Comparison of ENCODE assay signal across 21 cellular contexts in genomic region chr18:23636041-23636399, GRCh38. TPM values are rescaled to one million over a fixed set of nuclear protein-coding genes. Genes with fewer than 3 reads are reported as not detected.
A peak's percentile ranks its signal among the peaks of the same experiment; 100 is the strongest.
DNase-seq lines count a peak whose midpoint lies in the region; ATAC-seq, FAIRE-seq and TF ChIP-seq lines count a peak whose summit lies in the region.
"Had no signal": no experiment of that assay in that cellular context is flagged by ENCODE, and none has a peak within 500 bp of the region (broad histone marks: within the 10 kb centered on the region; RNA-seq: fewer than 3 reads in every experiment).

No MANE protein-coding gene starts in this region.

- H2AFZ ChIP-seq in HCT116 (ENCODE audit: low read depth, low read length, poor library complexity, severe bottlenecking) (no peak overlapping the region), PC-9 (no peak overlapping the region)

- H4K20me1 ChIP-seq in HCT116 (ENCODE audit: insufficient read depth): no peaks in the 10 kb centered on the region
- no peaks in the 10 kb centered on the region for H4K20me1 ChIP-seq in PC-9 (ENCODE audit: insufficient read depth)
- H4K20me1 ChIP-seq: BLaER1 had no signal

- H3K9ac ChIP-seq in HCT116 (ENCODE audit: low read length) (no peak overlapping the region), liver (ENCODE audit: low read depth in 1 of 2, low read length in 2 of 2) (no peak overlapping the region)
- H3K9ac ChIP-seq: BLaER1 had no signal

- intact Hi-C loops in HCT116 (cut with micrococcal nuclease): no loop called here
- intact Hi-C loops in PC-9 (cut with micrococcal nuclease; ENCODE audit: unreplicated experiment): no loop called here

- CTCF ChIA-PET in A549 (lab: Yijun Ruan, JAX): interaction anchor here (0.7 to 5.0 kb wide), 3 partner anchors 9 to 67 kb away, joined by 3 to 20 read pairs (median 4); no protein-coding TSS in a partner anchor
- CTCF ChIA-PET in HCT116 (lab: Charles Lee): interaction anchor here (1.0 to 1.6 kb wide), 3 partner anchors 14 to 67 kb away, joined by 3 to 13 read pairs (median 5); no protein-coding TSS in a partner anchor
- CTCF ChIA-PET in PC-9 (lab: Charles Lee): interaction anchor here (1.6 kb wide), 1 partner anchor 67 kb away, joined by 4 read pairs; no protein-coding TSS in a partner anchor

- H3K4me2 ChIP-seq in A549: peak overlapping the region; percentile 36; the same call in 2 of the 3 replicates
- H3K4me2 ChIP-seq in HCT116 (ENCODE audit: low read length): peak overlapping the region; percentile 66
- H3K4me2 ChIP-seq in PC-9: peak overlapping the region; percentile 70
- H3K4me2 ChIP-seq: BLaER1 had no signal

- 94% methylated on average over 3 of the region's 3 CpGs for WGBS in A549 (ENCODE audit: missing lambda C conversion rate)
- 68% methylated on average over 3 of the region's 3 CpGs for WGBS in liver

- H3K4me3 ChIP-seq in A549: no peak overlapping the region
- H3K4me3 ChIP-seq in HCT116 (replicated peaks in 1 of 2; ENCODE audit: low read depth in 1 of 2, low read length in 2 of 2): no peak overlapping the region
- H3K4me3 ChIP-seq in PC-9: no peak overlapping the region
- H3K4me3 ChIP-seq in liver (ENCODE audit: low read depth in 1 of 3, low read length in 3 of 3): no peak overlapping the region
- H3K4me3 ChIP-seq: BLaER1, HAP-1 had no signal

- no peak for TF ChIP-seq RAD21 in A549 (conservative IDR thresholded peaks at IDR 0.05 in 1 of 2, IDR thresholded peaks at IDR 0.05 in 1 of 2)
- no peak for TF ChIP-seq RAD21 in HCT116 (IDR thresholded peaks at IDR 0.05; ENCODE audit: low read depth)
- no peak for TF ChIP-seq RAD21 in liver (IDR thresholded peaks at IDR 0.05)

- TF ChIP-seq CTCF in A549 (IDR thresholded peaks at IDR 0.05) (no peak), HCT116 (IDR thresholded peaks at IDR 0.05 in 2 of 3, conservative IDR thresholded peaks at IDR 0.05 in 1 of 3; ENCODE audit: borderline replicate concordance in 1 of 3, insufficient read depth in 1 of 3, low read depth in 2 of 3, low read length in 2 of 3) (no peak), PC-9 (conservative IDR thresholded peaks at IDR 0.05) (no peak), liver (IDR thresholded peaks at IDR 0.05; ENCODE audit: low read depth, low read length, missing input control) (no peak)

- no peak for DNase-seq in A549 (ENCODE audit: low read depth in 1 of 2, low spot score in 1 of 2)
- no peak for DNase-seq in HCT116 (ENCODE audit: low read depth, low spot score)
- DNase-seq in PC-9: no peak
- no peak for DNase-seq in NCI-H748 treated with DMSO at 0.1 percent for 48 hours (lab: John Stamatoyannopoulos, UW)
- no peak for DNase-seq in stimulated activated naive CD4-positive, alpha-beta T cell (lab: John Stamatoyannopoulos, UW)
- DNase-seq: CD4-positive, alpha-beta T cell; DMS53; NCI-H1048; NCI-H1436 treated with DMSO at 0.1 percent for 48 hours; NCI-H187 treated with DMSO at 0.1 percent for 48 hours; NCI-H524; NCI-H774; SHP77 treated with DMSO at 0.1 percent for 48 hours; T-helper 1 cell had no signal

- H3K27ac ChIP-seq in A549 (peak overlapping the region; percentile 41 to 77), HCT116 (ENCODE audit: low read depth, low read length) (peak overlapping the region; percentile 52), PC-9 (peak overlapping the region; percentile 96), liver (ENCODE audit: low read depth in 1 of 2, low read length in 2 of 2) (no peak overlapping the region)
- H3K27ac ChIP-seq: BLaER1 had no signal

- H3K27me3 ChIP-seq in HCT116 (ENCODE audit: insufficient read depth, low read length): no peaks in the 10 kb centered on the region
- no peaks in the 10 kb centered on the region for H3K27me3 ChIP-seq in PC-9 (ENCODE audit: insufficient read depth, low read depth)
- no peaks in the 10 kb centered on the region for H3K27me3 ChIP-seq in liver (ENCODE audit: control insufficient read depth in 4 of 4, insufficient read depth in 4 of 4, low read length in 3 of 4)
- H3K27me3 ChIP-seq: BLaER1 had no signal

- H3K36me3 ChIP-seq in HCT116 (ENCODE audit: control insufficient read depth in 1 of 2, insufficient read depth in 2 of 2, low read length in 2 of 2) (no peaks in the 10 kb centered on the region), PC-9 (ENCODE audit: low read depth) (no peaks in the 10 kb centered on the region), liver (ENCODE audit: control insufficient read depth in 4 of 4, insufficient read depth in 3 of 4, low read depth in 1 of 4, low read length in 3 of 4) (no peaks in the 10 kb centered on the region)
- H3K36me3 ChIP-seq: BLaER1, HAP-1 had no signal

- ATAC-seq in A549 (no peak), HCT116 (peak; percentile 19), GM21367 (IDR thresholded peaks at IDR 0.05; ENCODE audit: unreplicated experiment) (no peak)

- no peak for TF ChIP-seq EP300 in A549 (IDR thresholded peaks at IDR 0.05)

- H3K4me1 ChIP-seq in A549 (peaks cover 33% of the 10 kb centered on the region), HCT116 (ENCODE audit: control insufficient read depth in 1 of 2, insufficient read depth in 2 of 2, low read length in 2 of 2) (peaks cover 30 to 37% of the 10 kb centered on the region in 2 experiments), PC-9 (replicated peaks; ENCODE audit: insufficient read depth) (peaks cover 26% of the 10 kb centered on the region), liver (ENCODE audit: control insufficient read depth in 4 of 4, insufficient read depth in 4 of 4, low read length in 3 of 4) (no peaks in the 10 kb centered on the region)
- H3K4me1 ChIP-seq: BLaER1, HAP-1 had no signal

- H3K79me2 ChIP-seq in HCT116 (ENCODE audit: insufficient read depth, low read length): no peaks in the 10 kb centered on the region
- no peaks in the 10 kb centered on the region for H3K79me2 ChIP-seq in PC-9 (ENCODE audit: low read depth)

- BruUV-seq in HCT116 (replicated peaks; lab: Mats Ljungman, UMichigan) (no TSS peak), PC-9 (replicated peaks; lab: Mats Ljungman, UMichigan) (no TSS peak)

- H3F3A ChIP-seq in PC-9 (ENCODE audit: insufficient read depth, low read depth): peaks cover 27% of the 10 kb centered on the region

- TF ChIP-seq POLR2A in A549 (IDR thresholded peaks at IDR 0.05; ENCODE audit: low read length) (no peak), HCT116 (IDR thresholded peaks at IDR 0.05; ENCODE audit: borderline replicate concordance, extremely low read depth, insufficient read depth, insufficient read length) (no peak)

- H3K9me2 ChIP-seq in HCT116 (ENCODE audit: insufficient read depth) (no peaks in the 10 kb centered on the region), PC-9 (ENCODE audit: insufficient read depth) (no peaks in the 10 kb centered on the region)

- H3K9me3 ChIP-seq in A549 (no peaks in the 10 kb centered on the region), HCT116 (ENCODE audit: control insufficient read depth in 1 of 2, insufficient read depth in 1 of 2, low read depth in 1 of 2, low read length in 2 of 2) (no peaks in the 10 kb centered on the region), PC-9 (ENCODE audit: insufficient read depth, low read depth) (no peaks in the 10 kb centered on the region), liver (ENCODE audit: control insufficient read depth in 4 of 4, low read length in 3 of 4) (peaks cover 0 to 2% (median 0%) of the 10 kb centered on the region in 4 donors)
- H3K9me3 ChIP-seq: HAP-1 had no signal

- POLR2A ChIA-PET in A549 (lab: Yijun Ruan, JAX): no interaction called here
- POLR2A ChIA-PET in HCT116 (lab: Charles Lee): no interaction called here
- POLR2A ChIA-PET in PC-9 (lab: Charles Lee; ENCODE audit: unreplicated experiment): no interaction called here

- RAD21 ChIA-PET in HCT116 (lab: Charles Lee; ENCODE audit: low non-redundant PET in 1 of 2, low total read pairs in 2 of 2, uncharacterized antibody in 2 of 2, unreplicated experiment in 2 of 2): interaction anchor here (0.7 to 2.0 kb wide), 3 partner anchors 59 to 67 kb away, joined by 3 to 8 read pairs (median 5); no protein-coding TSS in a partner anchor

- no peak for FAIRE-seq in A549 (lab: Jason Lieb, UNC)
- FAIRE-seq: GM18507 had no signal

TF ChIP-seq in A549, 52 proteins besides CTCF, POLR2A, EP300 and RAD21 (continues in another document):
- TF ChIP-seq RFX5 (IDR thresholded peaks at IDR 0.05) (no peak), CEBPB (IDR thresholded peaks at IDR 0.05) (peak in 1 of 2 experiments; percentile 13; a peak in 1 of 4 replicates)

TF ChIP-seq in HCT116, 20 proteins besides CTCF, POLR2A, EP300 and RAD21 (continues in another document):
- TF ChIP-seq JUND (IDR thresholded peaks at IDR 0.05) (no peak), EZH2 (IDR thresholded peaks at IDR 0.05) (no peak)

TF ChIP-seq in liver, 16 proteins besides CTCF, POLR2A, EP300 and RAD21 (continues in another document):
- no peak for TF ChIP-seq JUND (IDR thresholded peaks at IDR 0.05)
- no peak for TF ChIP-seq GABPA (IDR thresholded peaks at IDR 0.05 in 1 of 2, conservative IDR thresholded peaks at IDR 0.05 in 1 of 2)

RNA-seq across cellular contexts. Expression of gene ANKRD29, which starts 26.7 kb away (rescaled TPM):
- polyA plus RNA-seq in A549 (2011; rRNA removed) (25.2 and 25.4 TPM in 2 replicates), A549 (2017; fragmentation: RNase III; extraction: RNeasy Plus Mini Kit Qiagen cat#74134 plus additional on column Dnase treatment) (12.4 to 17.4 TPM (median 17.2 TPM) in 3 replicates), liver (under 1 TPM; 0.14 to 0.39 TPM)
- 10.5 and 12.3 TPM in 2 replicates for polyA plus RNA-seq in A549 (2012; cell fraction: cytosol; rRNA removed)
- 13.5 and 15.5 TPM in 2 replicates for polyA plus RNA-seq in A549 (2012; cell fraction: nucleus; rRNA removed)
- polyA minus RNA-seq in A549 (2011; rRNA and poly(A)+ RNA removed): 13.2 and 17.2 TPM in 2 replicates
- total RNA-seq in HCT116 (2021; ENCODE audit: unreplicated experiment) (8.8 TPM), PC-9 (2021) (4.3 and 4.6 TPM in 2 replicates), liver (under 1 TPM; 0.28 to 0.50 TPM)
- polyA plus RNA-seq in HCT116 (2012): 5.8 and 6.8 TPM in 2 replicates
- total RNA-seq: G401 had no signal
- polyA plus RNA-seq: IgD-negative memory B cell had no signal

RNA-seq across cellular contexts. Expression of gene NPC1, which starts 49.7 kb away (rescaled TPM):
- polyA plus RNA-seq in A549 (2011; rRNA removed) (42.5 and 45.0 TPM in 2 replicates), A549 (2017; fragmentation: RNase III; extraction: RNeasy Plus Mini Kit Qiagen cat#74134 plus additional on column Dnase treatment) (56.9 to 69.2 TPM (median 61.4 TPM) in 3 replicates), liver (10 to 100 TPM in 1 of 2 donors, 1 to 10 TPM in 1; 9.5 to 13.2 TPM)
- polyA plus RNA-seq in A549 (2012; cell fraction: cytosol; rRNA removed): 31.4 and 37.2 TPM in 2 replicates
- 106 and 115 TPM in 2 replicates for polyA plus RNA-seq in A549 (2012; cell fraction: nucleus; rRNA removed)
- 121 and 124 TPM in 2 replicates for polyA minus RNA-seq in A549 (2011; rRNA and poly(A)+ RNA removed)
- total RNA-seq in HCT116 (2021; ENCODE audit: unreplicated experiment) (51.6 TPM), PC-9 (2021) (39.6 and 40.9 TPM in 2 replicates), liver (10 to 100 TPM; 41.4 to 46.7 TPM)
- polyA plus RNA-seq in HCT116 (2012): 47.8 and 68.4 TPM in 2 replicates

RNA-seq across cellular contexts. Expression of gene LAMA3, which starts 53.2 kb away (rescaled TPM):
- polyA plus RNA-seq in A549 (2011; rRNA removed): 31.0 and 40.1 TPM in 2 replicates
- 9.6 and 11.6 TPM in 2 replicates for polyA plus RNA-seq in A549 (2012; cell fraction: cytosol; rRNA removed)
- 26.8 and 38.7 TPM in 2 replicates for polyA plus RNA-seq in A549 (2012; cell fraction: nucleus; rRNA removed)
- polyA plus RNA-seq in A549 (2017; fragmentation: RNase III; extraction: RNeasy Plus Mini Kit Qiagen cat#74134 plus additional on column Dnase treatment): 18.2 to 24.1 TPM (median 19.4 TPM) in 3 replicates
- 41.6 and 42.2 TPM in 2 replicates for polyA minus RNA-seq in A549 (2011; rRNA and poly(A)+ RNA removed)
- 5.6 TPM for total RNA-seq in HCT116 (2021; ENCODE audit: unreplicated experiment)
- 6.4 and 7.0 TPM in 2 replicates for polyA plus RNA-seq in HCT116 (2012)
- total RNA-seq in PC-9 (2021): 44.4 and 54.7 TPM in 2 replicates
- total RNA-seq in liver: 1 to 10 TPM in 1 of 2 donors, under 1 TPM in 1; 0.28 to 3.9 TPM
- polyA plus RNA-seq in liver: under 1 TPM; 0.26 to 0.46 TPM
- polyA plus RNA-seq: IgD-negative memory B cell had no signal

Comparison
In these comparisons a context has a peak if more than half of its experiments do, and no peak if none do; other contexts are left out.
1. H3K27ac ChIP-seq: peak in A549 (2 of 2), HCT116 (single experiment) and PC-9 (single experiment); none in liver (0 of 2).
2. Peak in every context shown above with its lines, with median percentiles within 50 percentile points of each other: H3K4me2 ChIP-seq.